17 cellular contexts compared by ENCODE assay signal in the genomic region with DNA sequence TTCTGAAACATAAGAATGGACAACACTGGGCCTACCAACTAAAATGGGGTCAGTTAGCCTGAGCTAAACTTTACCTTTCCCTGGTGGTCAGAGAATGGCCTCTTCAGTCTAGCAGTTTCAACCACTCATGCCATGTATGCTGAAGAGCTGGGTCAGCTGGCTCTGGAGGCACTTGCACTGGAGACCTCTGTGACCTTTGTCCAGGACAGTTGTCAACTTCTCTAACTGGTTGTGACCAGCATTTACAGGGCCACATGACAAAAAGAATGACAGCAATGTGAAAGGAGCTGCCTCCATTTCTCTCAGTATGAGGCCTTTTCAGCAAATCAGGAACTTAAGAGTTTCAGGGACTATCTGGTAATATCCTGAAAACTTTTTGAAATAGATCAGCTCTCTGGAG. TPM values are rescaled to one million over a fixed set of nuclear protein-coding genes. Genes with fewer than 3 reads are reported as not detected.
A peak's percentile ranks its signal among the peaks of the same experiment; 100 is the strongest.
DNase-seq lines count a peak whose midpoint lies in the region; ATAC-seq, FAIRE-seq and TF ChIP-seq lines count a peak whose summit lies in the region.
"Had no signal": no experiment of that assay in that cellular context is flagged by ENCODE, and none has a peak within 500 bp of the region (broad histone marks: within the 10 kb centered on the region; RNA-seq: fewer than 3 reads in every experiment).

No MANE protein-coding gene starts in this region.

- no peak for TF ChIP-seq RAD21 in K562 (CRISPR knock-in tag; conservative IDR thresholded peaks at IDR 0.05 in 1 of 2, IDR thresholded peaks at IDR 0.05 in 1 of 2)

- H4K8ac ChIP-seq in H9 (replicated peaks; ENCODE audit: insufficient read length, low read depth, low read length) (no peak overlapping the region), neuronal stem cell (ENCODE audit: low read depth, low read length) (no peak overlapping the region)

- H3K4me1 ChIP-seq in H9 (ENCODE audit: insufficient read depth, low read length): peaks cover 5% of the 10 kb centered on the region
- H3K4me1 ChIP-seq in K562 (replicated peaks in 1 of 2; ENCODE audit: control insufficient read depth in 2 of 2, insufficient read depth in 2 of 2, low read length in 2 of 2): peaks cover 1 to 3% of the 10 kb centered on the region in 2 experiments; a peak in 3 of 5 replicates
- peaks cover 3 to 15% of the 10 kb centered on the region in 2 donors for H3K4me1 ChIP-seq in neuronal stem cell (ENCODE audit: control insufficient read depth in 2 of 2, insufficient read depth in 1 of 2, low read depth in 1 of 2, low read length in 2 of 2)
- peaks cover 0 to 22% of the 10 kb centered on the region in 2 donors for H3K4me1 ChIP-seq in aorta (ENCODE audit: control insufficient read depth in 1 of 2, insufficient read depth in 2 of 2, low read length in 2 of 2)

- ATAC-seq in K562 (no peak), aorta (ENCODE audit: low FRiP score) (no peak), GM21717 (IDR thresholded peaks at IDR 0.05; ENCODE audit: unreplicated experiment) (no peak)
- ATAC-seq: GM12878 had no signal

- CTCF ChIA-PET in K562 (lab: Yijun Ruan, JAX; ENCODE audit: low intra/inter-chr PET ratio): no interaction called here

- no peak for TF ChIP-seq EP300 in K562 (IDR thresholded peaks at IDR 0.05; ENCODE audit: low read length)

- H3K27ac Mint-ChIP-seq in H9: no peak overlapping the region
- H3K27ac Mint-ChIP-seq: B cell; CD4-positive, alpha-beta T cell had no signal

- H3K79me2 ChIP-seq in H9 (ENCODE audit: insufficient read depth, low read length) (no peaks in the 10 kb centered on the region), K562 (ENCODE audit: control insufficient read depth, insufficient read depth, low read length) (no peaks in the 10 kb centered on the region)

- H2BK12ac ChIP-seq in H9 (ENCODE audit: insufficient read length, low read depth, low read length): no peak overlapping the region
- no peak overlapping the region for H2BK12ac ChIP-seq in neuronal stem cell (ENCODE audit: low read length)

- H3K9me3 ChIP-seq in H9 (ENCODE audit: control insufficient read depth, low read depth, low read length) (no peaks in the 10 kb centered on the region), K562 (replicated peaks; ENCODE audit: control insufficient read depth, insufficient read depth, low read depth, low read length) (no peaks in the 10 kb centered on the region), neuronal stem cell (replicated peaks in 1 of 2; ENCODE audit: control insufficient read depth in 2 of 2, insufficient read depth in 1 of 2, low read depth in 1 of 2, low read length in 2 of 2) (no peaks in the 10 kb centered on the region), aorta (ENCODE audit: control insufficient read depth, low read length) (no peaks in the 10 kb centered on the region)
- H3K9me3 ChIP-seq: HAP-1 had no signal

- no peak for DNase-seq in H9
- no peak for DNase-seq in K562 (ENCODE audit: extremely low read depth in 1 of 4, low spot score in 3 of 4)
- DNase-seq in neuronal stem cell (ENCODE audit: low spot score): no peak
- DNase-seq in aorta: no peak
- DNase-seq in pons (ENCODE audit: low spot score): no peak
- DNase-seq in cerebellar nuclear complex (lab: John Stamatoyannopoulos, UW): no peak
- DNase-seq: C1 segment of cervical spinal cord; Calu3; CD4-positive, alpha-beta T cell; DMS79; GOT3 had no signal

- H2AK5ac ChIP-seq in H9 (ENCODE audit: insufficient read length, low read length) (peak overlapping the region; percentile 65), neuronal stem cell (ENCODE audit: low read depth, low read length) (no peak overlapping the region)

- no peak overlapping the region for H2BK120ac ChIP-seq in H9 (ENCODE audit: low read depth, low read length, poor library complexity, severe bottlenecking)
- H2BK120ac ChIP-seq in neuronal stem cell (ENCODE audit: low read depth, low read length): no peak overlapping the region

- H3K79me1 ChIP-seq in H9 (ENCODE audit: insufficient read depth, low read depth, low read length, poor library complexity, severe bottlenecking): no peaks in the 10 kb centered on the region
- peaks cover 1% of the 10 kb centered on the region for H3K79me1 ChIP-seq in neuronal stem cell (ENCODE audit: low read depth, low read length)

- peaks cover 2% of the 10 kb centered on the region for H3K23me2 ChIP-seq in H9 (ENCODE audit: insufficient read length, low read depth, low read length, poor library complexity, severe bottlenecking)

- POLR2A ChIA-PET in K562 (lab: Yijun Ruan, JAX): interaction anchor here (1.7 kb wide), 1 partner anchor 10 kb away, joined by 6 read pairs; no protein-coding TSS in a partner anchor

- in situ Hi-C loops in K562 (cut with MboI): no loop called here

- H3K14ac ChIP-seq in H9 (ENCODE audit: insufficient read depth, low read length) (no peak overlapping the region), neuronal stem cell (ENCODE audit: low read length) (no peak overlapping the region)

- H4K91ac ChIP-seq in H9 (ENCODE audit: insufficient read length, low read depth, low read length) (no peak overlapping the region), neuronal stem cell (ENCODE audit: low read depth, low read length, poor library complexity) (no peak overlapping the region)

- H3K9me3 Mint-ChIP-seq in H9: no peaks in the 10 kb centered on the region
- H3K9me3 Mint-ChIP-seq: CD4-positive, alpha-beta T cell had no signal

- no peak overlapping the region for H2BK20ac ChIP-seq in H9 (ENCODE audit: low read depth, low read length, poor library complexity, severe bottlenecking)

- H3K4me1 Mint-ChIP-seq in H9: peaks cover 35 to 40% of the 10 kb centered on the region in 2 experiments
- H3K4me1 Mint-ChIP-seq: B cell had no signal

- no peak for TF ChIP-seq POLR2A in K562 (conservative IDR thresholded peaks at IDR 0.05)

- peak overlapping the region; percentile 53 for H2BK5ac ChIP-seq in H9 (ENCODE audit: insufficient read length, low read length)
- no peak overlapping the region for H2BK5ac ChIP-seq in neuronal stem cell (ENCODE audit: low read length)

- no peak overlapping the region for H2AFZ ChIP-seq in H9 (ENCODE audit: low read length)
- peak overlapping the region; percentile 78; the same call in 1 of the 2 replicates for H2AFZ ChIP-seq in K562 (ENCODE audit: low read depth, low read length)
- H2AFZ ChIP-seq in neuronal stem cell (ENCODE audit: low read length): peak overlapping the region; percentile 47

- H3K4ac ChIP-seq in H9 (ENCODE audit: low read depth, low read length) (no peak overlapping the region), neuronal stem cell (ENCODE audit: low read length) (no peak overlapping the region)

- H4K20me1 ChIP-seq in H9 (ENCODE audit: control insufficient read depth, insufficient read depth, insufficient read length) (no peaks in the 10 kb centered on the region), K562 (replicated peaks; ENCODE audit: control insufficient read depth, insufficient read depth, low read length) (no peaks in the 10 kb centered on the region)

- H3K4me2 ChIP-seq in H9 (ENCODE audit: insufficient read depth, insufficient read length, low read length) (no peak overlapping the region), K562 (ENCODE audit: insufficient read depth, low read length) (no peak overlapping the region), neuronal stem cell (ENCODE audit: insufficient read depth, low read length, poor library complexity, severe bottlenecking) (no peak overlapping the region)

- no peak for FAIRE-seq in K562 (lab: Jason Lieb, UNC)
- FAIRE-seq: A204.1, GM12878, GM18507 had no signal

- H4K5ac ChIP-seq in H9 (ENCODE audit: insufficient read length, low read depth, low read length): no peak overlapping the region

- no peak overlapping the region for H3K56ac ChIP-seq in H9 (ENCODE audit: insufficient read length, low read depth, low read length)

- H3K4me3 ChIP-seq in K562: no peak overlapping the region
- H3K4me3 ChIP-seq in neuronal stem cell (ENCODE audit: low read length in 2 of 2): no peak overlapping the region
- H3K4me3 ChIP-seq in aorta (ENCODE audit: low read length in 2 of 2): no peak overlapping the region
- H3K4me3 ChIP-seq: GM12878, HAP-1 had no signal

- no peak overlapping the region for H2BK15ac ChIP-seq in H9 (ENCODE audit: low read depth, low read length)
- no peak overlapping the region for H2BK15ac ChIP-seq in neuronal stem cell (ENCODE audit: low read length)

- H3K27me3 Mint-ChIP-seq in H9 (ENCODE audit: low read depth): no peaks in the 10 kb centered on the region

- no peak overlapping the region for H3T11ph ChIP-seq in H9 (ENCODE audit: low read length)

- H3K9me1 ChIP-seq in K562 (ENCODE audit: control insufficient read depth, insufficient read depth, low read length): no peaks in the 10 kb centered on the region

- no peak overlapping the region for H3K4me3 Mint-ChIP-seq in H9
- H3K4me3 Mint-ChIP-seq: B cell; CD4-positive, alpha-beta T cell had no signal

- no peaks in the 10 kb centered on the region for H3K27me3 ChIP-seq in H9 (ENCODE audit: insufficient read depth, low read length)
- no peaks in the 10 kb centered on the region for H3K27me3 ChIP-seq in K562 (ENCODE audit: control insufficient read depth in 2 of 2, insufficient read depth in 2 of 2, low read length in 2 of 2)
- no peaks in the 10 kb centered on the region for H3K27me3 ChIP-seq in neuronal stem cell (ENCODE audit: control insufficient read depth in 3 of 3, insufficient read depth in 3 of 3, low read depth in 1 of 3, low read length in 3 of 3)
- H3K27me3 ChIP-seq in aorta (ENCODE audit: control insufficient read depth in 1 of 2, insufficient read depth in 2 of 2, low read length in 1 of 2): no peaks in the 10 kb centered on the region

- H3K23ac ChIP-seq in H9 (ENCODE audit: insufficient read length, low read depth, low read length) (no peak overlapping the region), neuronal stem cell (ENCODE audit: low read depth, low read length, poor library complexity) (no peak overlapping the region)

- H3K36me3 Mint-ChIP-seq in H9 (ENCODE audit: insufficient read depth in 1 of 3, low read depth in 3 of 3): peaks cover 0 to 8% (median 0%) of the 10 kb centered on the region in 3 experiments; a peak in 2 of 7 replicates

- H3K27ac ChIP-seq in H9 (ENCODE audit: insufficient read length, low read depth, low read length): no peak overlapping the region
- H3K27ac ChIP-seq in K562 (ENCODE audit: extremely low read depth, low read depth, low read length): no peak overlapping the region; the same call in 2 of the 3 replicates
- no peak overlapping the region for H3K27ac ChIP-seq in neuronal stem cell (replicated peaks; ENCODE audit: low read length)
- peak overlapping the region; percentile 2 to 51 for H3K27ac ChIP-seq in aorta (ENCODE audit: low read depth in 1 of 2, low read length in 2 of 2)

- no peak overlapping the region for H3K18ac ChIP-seq in H9 (ENCODE audit: insufficient read length, low read depth, low read length)
- H3K18ac ChIP-seq in neuronal stem cell (ENCODE audit: low read length): no peak overlapping the region

- no peak for TF ChIP-seq CTCF in H9 (conservative IDR thresholded peaks at IDR 0.05)
- TF ChIP-seq CTCF in K562 (IDR thresholded peaks at IDR 0.05 in 2 of 3, conservative IDR thresholded peaks at IDR 0.05 in 1 of 3; ENCODE audit: insufficient read depth in 2 of 3, low read depth in 1 of 3, low read length in 3 of 3): no peak

- no TSS peak for BruUV-seq in K562 (replicated peaks; lab: Mats Ljungman, UMichigan)

- no peaks in the 10 kb centered on the region for H3K36me3 ChIP-seq in K562 (ENCODE audit: control insufficient read depth, insufficient read depth, low read length)
- no peaks in the 10 kb centered on the region for H3K36me3 ChIP-seq in neuronal stem cell (replicated peaks in 1 of 2; ENCODE audit: control insufficient read depth in 2 of 2, insufficient read depth in 2 of 2, low read length in 2 of 2)
- no peaks in the 10 kb centered on the region for H3K36me3 ChIP-seq in aorta (ENCODE audit: control insufficient read depth in 1 of 2, insufficient read depth in 2 of 2, low read length in 1 of 2)
- H3K36me3 ChIP-seq: HAP-1 had no signal

- intact Hi-C loops in K562 (cut with micrococcal nuclease): no loop called here
- intact Hi-C loops in aorta (cut with DNase I): no loop called here

- H3K9ac ChIP-seq in H9 (ENCODE audit: extremely low read depth, insufficient read length, low read length): no peak overlapping the region
- no peak overlapping the region; a peak in 1 of 4 replicates for H3K9ac ChIP-seq in K562 (ENCODE audit: insufficient read depth in 1 of 2, low read depth in 2 of 2, low read length in 2 of 2)
- no peak overlapping the region for H3K9ac ChIP-seq in neuronal stem cell (ENCODE audit: low read depth, low read length, poor library complexity)

RNA-seq across cellular contexts. Expression of gene TMEM30A, which starts 59.9 kb away (rescaled TPM):
- total RNA-seq in H9 (2021) (63.0 and 65.2 TPM in 2 replicates), K562 (2014; rRNA removed) (16.3 and 17.1 TPM in 2 replicates), K562 (2014; rRNA removed; fragmentation: Illumina TruSeq; extraction: Trizol) (31.2 and 37.1 TPM in 2 replicates), K562 (2015; rRNA removed; fragmentation: Illumina TruSeq; extraction: Trizol) (27.0 and 29.2 TPM in 2 replicates), K562 (2021) (27.4 and 29.5 TPM in 2 replicates), aorta (100 to 1,000 TPM; 133 to 164 TPM)
- total RNA-seq in K562 (2011; cell fraction: chromatin; rRNA removed; ENCODE audit: low replicate concordance): 14.6 and 50.2 TPM in 2 replicates
- 9.2 and 12.1 TPM in 2 replicates for total RNA-seq in K562 (2011; cell fraction: nucleolus; rRNA removed)
- total RNA-seq in K562 (2011; cell fraction: nucleoplasm; rRNA removed): 30.1 and 51.8 TPM in 2 replicates
- polyA plus RNA-seq in K562 (2011; rRNA removed) (14.0 and 15.0 TPM in 2 replicates), K562 (2014; fragmentation: Illumina TruSeq; extraction: Trizol) (20.6 and 21.3 TPM in 2 replicates), K562 (2014; fragmentation: Nextera tagmentation; extraction: Ambion mirVana) (1 to 10 TPM; 6.5 to 9.0 TPM), K562 (2014; rRNA removed) (16.3 and 16.7 TPM in 2 replicates), aorta (10 to 100 TPM; 66.5 to 80.8 TPM)
- polyA plus RNA-seq in K562 (2011; cell fraction: cytosol; rRNA removed): 2.8 and 6.8 TPM in 2 replicates
- polyA plus RNA-seq in K562 (2011; cell fraction: nucleus; rRNA removed): 6.6 and 11.8 TPM in 2 replicates
- polyA plus RNA-seq in K562 (2012): 23.0 and 34.7 TPM in 2 replicates
- 30.7 and 39.1 TPM in 2 replicates for polyA minus RNA-seq in K562 (2011; rRNA and poly(A)+ RNA removed)
- 7.9 and 8.2 TPM in 2 replicates for polyA minus RNA-seq in K562 (2011; cell fraction: cytosol; rRNA and poly(A)+ RNA removed)
- polyA minus RNA-seq in K562 (2011; cell fraction: nucleus; rRNA and poly(A)+ RNA removed): 6.6 and 12.9 TPM in 2 replicates
- polyA plus RNA-seq in neuronal stem cell (2013, experiment 1 of 2): 37.6 TPM
- polyA plus RNA-seq in neuronal stem cell (2013, experiment 2 of 2): 37.5 TPM

Comparison
In these comparisons a context has a peak if more than half of its experiments do, and no peak if none do; other contexts are left out.
1. H3K27ac ChIP-seq: peak in aorta (2 of 2); none in H9 (single experiment), K562 (single experiment) and neuronal stem cell (single experiment).